Comparison of ENCODE assay signal across 23 cellular contexts in genomic region chr9:95892690-95893089, GRCh38. TPM values are rescaled to one million over a fixed set of nuclear protein-coding genes. Genes with fewer than 3 reads are reported as not detected.
A peak's percentile ranks its signal among the peaks of the same experiment; 100 is the strongest.
DNase-seq lines count a peak whose midpoint lies in the region; ATAC-seq, FAIRE-seq and TF ChIP-seq lines count a peak whose summit lies in the region.
"Had no signal": no experiment of that assay in that cellular context is flagged by ENCODE, and none has a peak within 500 bp of the region (broad histone marks: within the 10 kb centered on the region; RNA-seq: fewer than 3 reads in every experiment).

No MANE protein-coding gene starts in this region.

- H3K27ac Mint-ChIP-seq in activated naive CD8-positive, alpha-beta T cell, result peak overlapping the region; percentile 58
- no peak overlapping the region for H3K27ac Mint-ChIP-seq in activated naive CD8-positive, alpha-beta T cell treated with anti-CD3 and anti-CD28 coated beads, Interleukin-2, amount 50 U/mL, for 24 hours
- H3K27ac Mint-ChIP-seq: B cell; CD4-positive, alpha-beta memory T cell; GM23338 had no signal

- H3K9me3 ChIP-seq in HEK293 (ENCODE audit: control insufficient read depth, insufficient read depth, low read depth, low read length), result no peaks in the 10 kb centered on the region; the same call in 1 of the 2 replicates
- no peaks in the 10 kb centered on the region; the same call in 1 of the 2 replicates for H3K9me3 ChIP-seq in K562 (replicated peaks; ENCODE audit: control insufficient read depth, insufficient read depth, low read depth, low read length)
- peaks cover 0 to 9% (median 0%) of the 10 kb centered on the region in 4 donors for H3K9me3 ChIP-seq in tibial nerve
- H3K9me3 ChIP-seq in adrenal gland (replicated peaks in 1 of 3), result no peaks in the 10 kb centered on the region
- H3K9me3 ChIP-seq: HAP-1 had no signal

- peaks cover 4 to 9% of the 10 kb centered on the region in 2 experiments for H3K36me3 ChIP-seq in HEK293 (ENCODE audit: control insufficient read depth in 2 of 2, insufficient read depth in 1 of 2, low read length in 2 of 2)
- peaks cover 3% of the 10 kb centered on the region; the same call in 1 of the 3 replicates for H3K36me3 ChIP-seq in K562 (ENCODE audit: control insufficient read depth, insufficient read depth, low read length)
- peaks cover 0 to 15% (median 0%) of the 10 kb centered on the region in 3 donors for H3K36me3 ChIP-seq in tibial nerve
- H3K36me3 ChIP-seq in adrenal gland (replicated peaks in 1 of 2), result no peaks in the 10 kb centered on the region
- H3K36me3 ChIP-seq: HAP-1 had no signal

- POLR2A ChIA-PET in HEK293 (lab: Yijun Ruan, JAX) (no interaction called here), K562 (lab: Yijun Ruan, JAX) (interaction anchor here (0.6 kb wide), 1 partner anchor 179 kb away, joined by 3 read pairs; no protein-coding TSS in a partner anchor)

- H3K27ac ChIP-seq in HEK293 (ENCODE audit: extremely low read depth, low read depth, low read length) (no peak overlapping the region), K562 (ENCODE audit: extremely low read depth, low read depth, low read length) (no peak overlapping the region), tibial nerve (no peak overlapping the region), adrenal gland (no peak overlapping the region)
- H3K27ac ChIP-seq: 22Rv1, BLaER1, C4-2B had no signal

- CTCF ChIA-PET in HEK293 (lab: Yijun Ruan, JAX) (no interaction called here), K562 (lab: Yijun Ruan, JAX; ENCODE audit: low intra/inter-chr PET ratio) (no interaction called here)

- H3K9me1 ChIP-seq in K562 (ENCODE audit: control insufficient read depth, insufficient read depth, low read length), result no peaks in the 10 kb centered on the region

- no peak overlapping the region for H3K9ac ChIP-seq in K562 (ENCODE audit: insufficient read depth in 1 of 2, low read depth in 2 of 2, low read length in 2 of 2)
- H3K9ac ChIP-seq: BLaER1 had no signal

- peaks cover 39% of the 10 kb centered on the region for H3K79me2 ChIP-seq in K562 (ENCODE audit: control insufficient read depth, insufficient read depth, low read length)

- no peaks in the 10 kb centered on the region for H4K20me1 ChIP-seq in K562 (replicated peaks; ENCODE audit: control insufficient read depth, insufficient read depth, low read length)

- H3K4me3 Mint-ChIP-seq in activated naive CD8-positive, alpha-beta T cell, result no peak overlapping the region
- H3K4me3 Mint-ChIP-seq in activated naive CD8-positive, alpha-beta T cell treated with anti-CD3 and anti-CD28 coated beads, Interleukin-2, amount 50 U/mL, for 24 hours, result no peak overlapping the region
- H3K4me3 Mint-ChIP-seq: B cell; CD4-positive, alpha-beta memory T cell; GM23338 had no signal

- DNase-seq in activated naive CD8-positive, alpha-beta T cell treated with anti-CD3 and anti-CD28 coated beads, Interleukin-2, amount 50 U/mL, for 24 hours, result no peak
- no peak for DNase-seq in K562 (ENCODE audit: extremely low read depth in 1 of 4, low spot score in 3 of 4)
- DNase-seq in tibial nerve (ENCODE audit: low spot score in 2 of 2), result no peak
- DNase-seq in DMS 273 (lab: John Stamatoyannopoulos, UW; ENCODE audit: unreplicated experiment), result no peak
- no peak for DNase-seq in adrenal gland
- DNase-seq: Caco-2; CD4-positive, alpha-beta memory T cell; DMS 273 treated with DMSO at 0.1 percent for 48 hours; DMS79; EL; GF-D8 had no signal

- no peaks in the 10 kb centered on the region for H3K27me3 ChIP-seq in K562 (ENCODE audit: control insufficient read depth in 2 of 2, insufficient read depth in 2 of 2, low read length in 2 of 2)
- H3K27me3 ChIP-seq in tibial nerve, result no peaks in the 10 kb centered on the region
- no peaks in the 10 kb centered on the region for H3K27me3 ChIP-seq in adrenal gland
- H3K27me3 ChIP-seq: BLaER1 had no signal

- ATAC-seq in activated naive CD8-positive, alpha-beta T cell treated with anti-CD3 and anti-CD28 coated beads, Interleukin-2, amount 50 U/mL, for 24 hours, result no peak
- ATAC-seq in K562 (no peak), HG03025 (IDR thresholded peaks at IDR 0.05; ENCODE audit: low FRiP score, unreplicated experiment) (no peak)
- ATAC-seq: GM23338 had no signal

- in situ Hi-C loops in K562 (cut with MboI), result no loop called here

- H3K4me1 Mint-ChIP-seq in activated naive CD8-positive, alpha-beta T cell (ENCODE audit: low read depth), result peaks cover 73% of the 10 kb centered on the region
- H3K4me1 Mint-ChIP-seq in activated naive CD8-positive, alpha-beta T cell treated with anti-CD3 and anti-CD28 coated beads, Interleukin-2, amount 50 U/mL, for 24 hours, result peaks cover 57% of the 10 kb centered on the region
- H3K4me1 Mint-ChIP-seq: GM23338 had no signal

- no peak overlapping the region for H2AFZ ChIP-seq in K562 (ENCODE audit: low read depth, low read length)
- H2AFZ ChIP-seq: GM23338 had no signal

- no peak for TF ChIP-seq RAD21 in K562 (CRISPR knock-in tag; conservative IDR thresholded peaks at IDR 0.05 in 1 of 2, IDR thresholded peaks at IDR 0.05 in 1 of 2)

- H3K4me3 ChIP-seq in HEK293 (ENCODE audit: low read depth, low read length), result no peak overlapping the region
- no peak overlapping the region for H3K4me3 ChIP-seq in K562
- H3K4me3 ChIP-seq in tibial nerve, result no peak overlapping the region
- H3K4me3 ChIP-seq in adrenal gland, result no peak overlapping the region
- H3K4me3 ChIP-seq: BLaER1, GM23338, HAP-1 had no signal

- H3K9me3 Mint-ChIP-seq in activated naive CD8-positive, alpha-beta T cell (ENCODE audit: low read depth), result no peaks in the 10 kb centered on the region
- H3K9me3 Mint-ChIP-seq in activated naive CD8-positive, alpha-beta T cell treated with anti-CD3 and anti-CD28 coated beads, Interleukin-2, amount 50 U/mL, for 24 hours, result peaks cover 20% of the 10 kb centered on the region
- H3K9me3 Mint-ChIP-seq: GM23338 had no signal

- TF ChIP-seq POLR2A in K562 (conservative IDR thresholded peaks at IDR 0.05), result no peak
- no peak for TF ChIP-seq POLR2A in tibial nerve (IDR thresholded peaks at IDR 0.05)
- no peak for TF ChIP-seq POLR2A in adrenal gland (IDR thresholded peaks at IDR 0.05)

- 92% methylated on average over 2 of the region's 2 CpGs for WGBS in K562 (ENCODE audit: insufficient coverage, low coverage, missing lambda C conversion rate)
- 97 to 100% methylated on average over 2 of the region's 2 CpGs for WGBS in tibial nerve, 2 donors
- 94 to 99% (median 97%) methylated on average over 2 of the region's 2 CpGs for WGBS in adrenal gland, 4 donors

- FAIRE-seq in K562 (lab: Jason Lieb, UNC), result no peak
- FAIRE-seq: A204.1, GM12891, GM18507 had no signal

- no peak for TF ChIP-seq CTCF in HEK293 (tag by site-specific recombination; IDR thresholded peaks at IDR 0.05)
- no peak for TF ChIP-seq CTCF in K562 (IDR thresholded peaks at IDR 0.05 in 2 of 3, conservative IDR thresholded peaks at IDR 0.05 in 1 of 3; ENCODE audit: insufficient read depth in 2 of 3, low read depth in 1 of 3, low read length in 3 of 3)
- no peak for TF ChIP-seq CTCF in tibial nerve (IDR thresholded peaks at IDR 0.05)
- no peak for TF ChIP-seq CTCF in adrenal gland (IDR thresholded peaks at IDR 0.05)

- H3K4me2 ChIP-seq in K562 (ENCODE audit: insufficient read depth, low read length), result no peak overlapping the region
- H3K4me2 ChIP-seq: BLaER1, GM23338 had no signal

- no TSS peak for BruUV-seq in K562 (replicated peaks; lab: Mats Ljungman, UMichigan)

- intact Hi-C loops in K562 (cut with micrococcal nuclease) (no loop called here), adrenal gland (cut with DNase I) (no loop called here)

- H3K27me3 Mint-ChIP-seq in activated naive CD8-positive, alpha-beta T cell, result no peaks in the 10 kb centered on the region
- H3K27me3 Mint-ChIP-seq in activated naive CD8-positive, alpha-beta T cell treated with anti-CD3 and anti-CD28 coated beads, Interleukin-2, amount 50 U/mL, for 24 hours, result no peaks in the 10 kb centered on the region
- H3K27me3 Mint-ChIP-seq: B cell; CD4-positive, alpha-beta memory T cell had no signal

- TF ChIP-seq EP300 in K562 (IDR thresholded peaks at IDR 0.05; ENCODE audit: low read length), result no peak
- no peak for TF ChIP-seq EP300 in tibial nerve (IDR thresholded peaks at IDR 0.05)

- H3K4me1 ChIP-seq in HEK293 (ENCODE audit: control insufficient read depth, insufficient read depth, low read length) (no peaks in the 10 kb centered on the region), K562 (replicated peaks in 1 of 2; ENCODE audit: control insufficient read depth in 2 of 2, insufficient read depth in 2 of 2, low read length in 2 of 2) (no peaks in the 10 kb centered on the region), tibial nerve (peaks cover 0 to 7% (median 0%) of the 10 kb centered on the region in 4 donors), adrenal gland (replicated peaks in 1 of 2) (no peaks in the 10 kb centered on the region)
- H3K4me1 ChIP-seq: Caco-2, HAP-1 had no signal

- peaks cover 19% of the 10 kb centered on the region for H3K36me3 Mint-ChIP-seq in activated naive CD8-positive, alpha-beta T cell
- H3K36me3 Mint-ChIP-seq in activated naive CD8-positive, alpha-beta T cell treated with anti-CD3 and anti-CD28 coated beads, Interleukin-2, amount 50 U/mL, for 24 hours (ENCODE audit: low read depth), result peaks cover 50% of the 10 kb centered on the region

TF ChIP-seq in HEK293, 187 proteins besides CTCF, POLR2A, EP300 and RAD21 (continues in another document):
- TF ChIP-seq ZNF311 (tag by site-specific recombination; IDR thresholded peaks at IDR 0.05; ENCODE audit: borderline replicate concordance), result no peak

TF ChIP-seq in K562, 482 proteins besides CTCF, POLR2A, EP300 and RAD21 (continues in another document):
- TF ChIP-seq ZNF507 (tag; conservative IDR thresholded peaks at IDR 0.05), result peak; percentile 95
- TF ChIP-seq ZNF431 (CRISPR knock-in tag; IDR thresholded peaks at IDR 0.05), result no peak

RNA-seq across cellular contexts. Expression of gene ERCC6L2, which starts 17.2 kb away (rescaled TPM):
- 30.3 and 108 TPM in 2 replicates for total RNA-seq in K562 (2011; cell fraction: chromatin; rRNA removed; ENCODE audit: low replicate concordance)
- 18.2 and 29.2 TPM in 2 replicates for total RNA-seq in K562 (2011; cell fraction: nucleolus; rRNA removed)
- total RNA-seq in K562 (2011; cell fraction: nucleoplasm; rRNA removed), result 45.3 and 47.3 TPM in 2 replicates
- total RNA-seq in K562 (2014; rRNA removed) (32.9 and 35.1 TPM in 2 replicates), K562 (2014; rRNA removed; fragmentation: Illumina TruSeq; extraction: Trizol) (42.8 and 50.0 TPM in 2 replicates), K562 (2015; rRNA removed; fragmentation: Illumina TruSeq; extraction: Trizol) (39.9 and 40.9 TPM in 2 replicates), K562 (2021) (26.7 and 31.6 TPM in 2 replicates), tibial nerve (100 to 1,000 TPM in 3 of 4 donors, 10 to 100 TPM in 1; 82.0 to 128 (median 108) TPM), adrenal gland (10 to 100 TPM; 38.6 to 82.2 (median 50.3) TPM)
- polyA plus RNA-seq in K562 (2011; rRNA removed) (19.1 and 23.6 TPM in 2 replicates), K562 (2014; fragmentation: Illumina TruSeq; extraction: Trizol) (16.4 and 21.7 TPM in 2 replicates), K562 (2014; fragmentation: Nextera tagmentation; extraction: Ambion mirVana) (1 to 10 TPM; 7.8 to 9.6 TPM), K562 (2014; rRNA removed) (13.8 and 14.4 TPM in 2 replicates), adrenal gland (10 to 100 TPM in 1 of 3 donors, 1 to 10 TPM in 2; 5.6 to 29.5 (median 8.3) TPM)
- polyA plus RNA-seq in K562 (2011; cell fraction: cytosol; rRNA removed), result 7.0 and 8.8 TPM in 2 replicates
- polyA plus RNA-seq in K562 (2011; cell fraction: nucleus; rRNA removed), result 21.6 and 26.0 TPM in 2 replicates
- polyA plus RNA-seq in K562 (2012), result 12.3 and 12.9 TPM in 2 replicates
- polyA minus RNA-seq in K562 (2011; rRNA and poly(A)+ RNA removed), result 130 and 141 TPM in 2 replicates
- polyA minus RNA-seq in K562 (2011; cell fraction: cytosol; rRNA and poly(A)+ RNA removed), result 31.3 and 32.4 TPM in 2 replicates
- polyA minus RNA-seq in K562 (2011; cell fraction: nucleus; rRNA and poly(A)+ RNA removed), result 66.0 and 111 TPM in 2 replicates
